In the genomic region with DNA sequence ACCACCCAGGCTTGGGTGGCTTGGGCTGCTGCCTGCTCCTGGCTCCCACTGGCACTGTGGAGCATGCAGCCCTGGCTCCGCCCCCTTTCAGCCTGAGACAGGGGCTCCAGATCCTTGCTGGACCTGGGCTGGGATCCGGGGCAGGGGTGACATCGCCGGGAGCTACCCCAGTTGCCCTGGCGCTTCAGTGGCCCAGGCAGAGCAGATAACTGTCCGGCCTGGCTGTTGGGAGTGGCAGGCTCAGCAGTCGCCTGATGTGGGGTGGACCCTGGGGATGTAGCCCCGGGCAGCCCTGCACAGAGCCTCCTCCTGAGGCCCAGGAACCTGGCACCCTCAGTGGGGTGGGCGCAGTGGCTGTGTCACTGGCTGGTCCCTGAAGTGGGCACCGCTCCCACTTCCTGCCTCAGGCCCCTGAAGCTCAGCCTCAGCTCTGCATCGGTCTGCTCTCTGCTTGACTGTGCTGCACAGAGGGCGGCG, we compare ENCODE assay signal across 11 cellular contexts. TPM values are rescaled to one million over a fixed set of nuclear protein-coding genes. Genes with fewer than 3 reads are reported as not detected.
DNase-seq lines count a peak whose midpoint lies in the region; ATAC-seq and TF ChIP-seq lines count a peak whose summit lies in the region.
"Had no signal": no experiment of that assay in that cellular context is flagged by ENCODE, and none has a peak within 500 bp of the region (broad histone marks: within the 10 kb centered on the region; RNA-seq: fewer than 3 reads in every experiment).

No MANE protein-coding gene starts in this region.

- peaks cover 0 to 17% of the 10 kb centered on the region in 2 experiments; a peak in 2 of 4 replicates for H3K4me1 ChIP-seq in SK-N-SH (ENCODE audit: control insufficient read depth in 1 of 2, insufficient read depth in 2 of 2, low read depth in 1 of 2, low read length in 1 of 2)
- H3K4me1 ChIP-seq: testis had no signal

- peak overlapping the region; percentile 37 for H3K4me3 Mint-ChIP-seq in stimulated activated memory B cell treated with anti-CD40 and anti-IgM and Interleukin-4, amounts not matched to agents 10 μg/mL and 1 μg/mL and 100 μg/mL, for 72 hours

- 92% methylated on average over 2 of the region's 13 CpGs for WGBS in SK-N-SH (ENCODE audit: low lambda C conversion rate)

- no peak overlapping the region for H2AFZ ChIP-seq in SK-N-SH (ENCODE audit: low read depth)

- H3K4me3 ChIP-seq in SK-N-SH (ENCODE audit: low read depth in 2 of 2, low read length in 1 of 2): no peak overlapping the region
- H3K4me3 ChIP-seq: testis had no signal

- peaks cover 75% of the 10 kb centered on the region for H3K79me2 ChIP-seq in SK-N-SH (ENCODE audit: insufficient read depth)

- no peaks in the 10 kb centered on the region for H3K9me3 ChIP-seq in SK-N-SH
- H3K9me3 ChIP-seq: testis had no signal

- no peak overlapping the region for H3K9ac ChIP-seq in SK-N-SH

- H3K36me3 ChIP-seq in SK-N-SH (replicated peaks in 1 of 2; ENCODE audit: control insufficient read depth in 1 of 2, insufficient read depth in 2 of 2, low read length in 1 of 2): no peaks in the 10 kb centered on the region

- H4K20me1 ChIP-seq in SK-N-SH (ENCODE audit: insufficient read depth): peaks cover 7% of the 10 kb centered on the region; the same call in 1 of the 2 replicates

- no peak for TF ChIP-seq CTCF in SK-N-SH (IDR thresholded peaks at IDR 0.05)

- no peaks in the 10 kb centered on the region for H3F3A ChIP-seq in SK-N-SH (replicated peaks; ENCODE audit: insufficient read depth)

- no peak for TF ChIP-seq EP300 in SK-N-SH (IDR thresholded peaks at IDR 0.05; ENCODE audit: borderline replicate concordance in 1 of 2, low read depth in 1 of 2, low read length in 1 of 2)

- H3K4me2 ChIP-seq in SK-N-SH: no peak overlapping the region

- H3K27ac Mint-ChIP-seq in stimulated activated memory B cell treated with anti-CD40 and anti-IgM and Interleukin-4, amounts not matched to agents 10 μg/mL and 1 μg/mL and 100 μg/mL, for 72 hours: peak overlapping the region; percentile 76

- POLR2A ChIA-PET in SK-N-SH (lab: Yijun Ruan, JAX): no interaction called here

- no peak for TF ChIP-seq RAD21 in SK-N-SH (IDR thresholded peaks at IDR 0.05; ENCODE audit: low read length)

- peaks cover 29% of the 10 kb centered on the region for H3K36me3 Mint-ChIP-seq in stimulated activated memory B cell treated with anti-CD40 and anti-IgM and Interleukin-4, amounts not matched to agents 10 μg/mL and 1 μg/mL and 100 μg/mL, for 72 hours

- DNase-seq in SK-N-SH (peak; percentile 49), NCI-H1105 (lab: John Stamatoyannopoulos, UW) (no peak), RPMI8226 (no peak)
- no peak for DNase-seq in activated naive CD4-positive, alpha-beta T cell treated with anti-CD3 and anti-CD28 coated beads, Interleukin-2, amount 50 U/mL, for 16 hours
- DNase-seq: amniotic stem cell, NCI-H187, testis had no signal

- H3K27me3 ChIP-seq in SK-N-SH (ENCODE audit: insufficient read depth): no peaks in the 10 kb centered on the region
- H3K27me3 ChIP-seq: testis had no signal

- H3K4me1 Mint-ChIP-seq in stimulated activated memory B cell treated with anti-CD40 and anti-IgM and Interleukin-4, amounts not matched to agents 10 μg/mL and 1 μg/mL and 100 μg/mL, for 72 hours: peaks cover 65% of the 10 kb centered on the region

- no peaks in the 10 kb centered on the region for H3K27me3 Mint-ChIP-seq in stimulated activated memory B cell treated with anti-CD40 and anti-IgM and Interleukin-4, amounts not matched to agents 10 μg/mL and 1 μg/mL and 100 μg/mL, for 72 hours

- CTCF ChIA-PET in SK-N-SH (lab: Yijun Ruan, JAX): no interaction called here

- ATAC-seq in GM19035 (IDR thresholded peaks at IDR 0.05; ENCODE audit: unreplicated experiment) (peak; percentile 47), HG02798 (IDR thresholded peaks at IDR 0.05; ENCODE audit: poor library complexity, unreplicated experiment) (peak; percentile 36), GM21367 (IDR thresholded peaks at IDR 0.05; ENCODE audit: unreplicated experiment) (no peak)
- peak; percentile 65 for ATAC-seq in stimulated activated memory B cell treated with anti-CD40 and anti-IgM and Interleukin-4, amounts not matched to agents 10 μg/mL and 1 μg/mL and 100 μg/mL, for 72 hours

- H3K27ac ChIP-seq in SK-N-SH (ENCODE audit: low read depth in 2 of 2, low read length in 1 of 2): no peak overlapping the region; a peak in 1 of 4 replicates
- H3K27ac ChIP-seq: testis had no signal

- H3K9me2 ChIP-seq in SK-N-SH: no peaks in the 10 kb centered on the region

- H3K9me3 Mint-ChIP-seq in stimulated activated memory B cell treated with anti-CD40 and anti-IgM and Interleukin-4, amounts not matched to agents 10 μg/mL and 1 μg/mL and 100 μg/mL, for 72 hours: no peaks in the 10 kb centered on the region

TF ChIP-seq in SK-N-SH, 30 proteins besides CTCF, POLR2A, EP300 and RAD21:
- no peak for TF ChIP-seq POLR2AphosphoS5 (IDR thresholded peaks at IDR 0.05; ENCODE audit: low read depth, low read length)
- TF ChIP-seq GABPA (IDR thresholded peaks at IDR 0.05; ENCODE audit: low read depth): no peak
- no peak for TF ChIP-seq MAX (IDR thresholded peaks at IDR 0.05; ENCODE audit: low read depth)
- TF ChIP-seq NFIC (IDR thresholded peaks at IDR 0.05; ENCODE audit: borderline replicate concordance): no peak
- TF ChIP-seq CHD2 (IDR thresholded peaks at IDR 0.05; ENCODE audit: low read length, partially characterized antibody): no peak
- TF ChIP-seq, protein P1, sequence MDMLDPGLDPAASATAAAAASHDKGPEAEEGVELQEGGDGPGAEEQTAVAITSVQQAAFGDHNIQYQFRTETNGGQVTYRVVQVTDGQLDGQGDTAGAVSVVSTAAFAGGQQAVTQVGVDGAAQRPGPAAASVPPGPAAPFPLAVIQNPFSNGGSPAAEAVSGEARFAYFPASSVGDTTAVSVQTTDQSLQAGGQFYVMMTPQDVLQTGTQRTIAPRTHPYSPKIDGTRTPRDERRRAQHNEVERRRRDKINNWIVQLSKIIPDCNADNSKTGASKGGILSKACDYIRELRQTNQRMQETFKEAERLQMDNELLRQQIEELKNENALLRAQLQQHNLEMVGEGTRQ (IDR thresholded peaks at IDR 0.05; ENCODE audit: borderline replicate concordance, low read depth, low read length): no peak
- no peak for TF ChIP-seq FOXJ3 (CRISPR knock-in tag; IDR thresholded peaks at IDR 0.05)
- TF ChIP-seq MEF2A (IDR thresholded peaks at IDR 0.05; ENCODE audit: borderline replicate concordance, low read depth): no peak
- TF ChIP-seq, protein P2, sequence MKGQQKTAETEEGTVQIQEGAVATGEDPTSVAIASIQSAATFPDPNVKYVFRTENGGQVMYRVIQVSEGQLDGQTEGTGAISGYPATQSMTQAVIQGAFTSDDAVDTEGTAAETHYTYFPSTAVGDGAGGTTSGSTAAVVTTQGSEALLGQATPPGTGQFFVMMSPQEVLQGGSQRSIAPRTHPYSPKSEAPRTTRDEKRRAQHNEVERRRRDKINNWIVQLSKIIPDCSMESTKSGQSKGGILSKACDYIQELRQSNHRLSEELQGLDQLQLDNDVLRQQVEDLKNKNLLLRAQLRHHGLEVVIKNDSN (IDR thresholded peaks at IDR 0.05; ENCODE audit: borderline replicate concordance, low read depth): no peak
- no peak for TF ChIP-seq FOSL2 (IDR thresholded peaks at IDR 0.05; ENCODE audit: borderline replicate concordance, low read depth)
- TF ChIP-seq RXRA (IDR thresholded peaks at IDR 0.05; ENCODE audit: borderline replicate concordance, low read depth): no peak
- TF ChIP-seq MXI1 (IDR thresholded peaks at IDR 0.05; ENCODE audit: low read depth, low read length): no peak
- no peak for TF ChIP-seq YY1 (IDR thresholded peaks at IDR 0.05; ENCODE audit: low read depth)

RNA-seq across cellular contexts. Expression of gene FUT8, which starts 57.9 kb away (rescaled TPM):
- polyA plus RNA-seq in SK-N-SH (2012; rRNA removed): 31.7 and 32.4 TPM in 2 replicates
- polyA plus RNA-seq in SK-N-SH (2012; cell fraction: cytosol; rRNA removed): 49.6 and 49.7 TPM in 2 replicates
- polyA plus RNA-seq in SK-N-SH (2012; cell fraction: nucleus; rRNA removed): 10.5 and 23.8 TPM in 2 replicates
